Comparison of ENCODE assay signal across 19 cellular contexts in the genomic region with DNA sequence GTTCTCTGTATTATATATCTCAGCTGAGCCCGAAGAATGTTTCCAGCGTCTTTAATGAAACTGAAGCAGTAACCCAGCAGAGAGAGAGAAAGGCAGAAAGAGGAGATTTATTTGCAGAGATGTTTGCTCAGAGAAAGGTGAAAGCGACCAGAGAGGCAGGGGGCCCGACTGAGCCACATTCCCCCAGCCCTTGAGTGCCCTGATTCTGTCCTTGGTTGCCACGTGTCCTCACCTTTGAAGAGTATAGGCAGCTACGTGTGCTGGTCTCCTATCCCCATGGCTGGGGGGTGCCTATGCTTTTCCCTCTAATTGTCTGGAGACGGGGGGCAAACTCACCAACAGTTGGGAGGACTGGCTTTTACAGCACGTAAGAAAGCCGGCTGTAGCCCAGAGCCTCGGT.
A peak's percentile ranks its signal among the peaks of the same experiment; 100 is the strongest.
DNase-seq lines count a peak whose midpoint lies in the region; ATAC-seq and TF ChIP-seq lines count a peak whose summit lies in the region.
"Had no signal": no experiment of that assay in that cellular context is flagged by ENCODE, and none has a peak within 500 bp of the region (broad histone marks: within the 10 kb centered on the region; RNA-seq: fewer than 3 reads in every experiment).

No MANE protein-coding gene starts in this region.

- in situ Hi-C loops in transverse colon (cut with MboI; ENCODE audit: low pct_ligation_motif_present in 1 of 4, low pct_unique_long_range_greater_than_20kb in 1 of 4, low sequenced_read_pairs in 3 of 4) = no loop called here

- H2AFZ ChIP-seq in hepatocyte (no peak overlapping the region), neural progenitor cell (replicated peaks) (peak overlapping the region; percentile 17)

- H3K36me3 Mint-ChIP-seq in WTC11 (peaks cover 13% of the 10 kb centered on the region), neural progenitor cell (peaks cover 2% of the 10 kb centered on the region)
- H3K36me3 Mint-ChIP-seq: IgD-negative memory B cell had no signal

- H4K20me1 ChIP-seq in hepatocyte (ENCODE audit: insufficient read depth, poor library complexity, severe bottlenecking) (no peaks in the 10 kb centered on the region), neural progenitor cell (ENCODE audit: low read depth) (no peaks in the 10 kb centered on the region)

- H3K27me3 Mint-ChIP-seq in WTC11 (ENCODE audit: low read depth) (no peaks in the 10 kb centered on the region; the same call in none of the 2 replicates), neural progenitor cell (ENCODE audit: insufficient read depth, low read depth) (peaks cover 7% of the 10 kb centered on the region)

- H3K36me3 ChIP-seq in hepatocyte (replicated peaks; ENCODE audit: insufficient read depth, low read depth) = no peaks in the 10 kb centered on the region
- H3K36me3 ChIP-seq in neural progenitor cell = no peaks in the 10 kb centered on the region
- H3K36me3 ChIP-seq in transverse colon = no peaks in the 10 kb centered on the region
- no peaks in the 10 kb centered on the region for H3K36me3 ChIP-seq in WERI-Rb-1
- H3K36me3 ChIP-seq: Peyer's patch had no signal

- no peak overlapping the region for H3K27ac ChIP-seq in hepatocyte
- no peak overlapping the region for H3K27ac ChIP-seq in neural progenitor cell
- peak overlapping the region; percentile 55 to 68 (median 63) for H3K27ac ChIP-seq in transverse colon
- no peak overlapping the region for H3K27ac ChIP-seq in WERI-Rb-1
- H3K27ac ChIP-seq: C4-2B had no signal

- no peak overlapping the region for H3K4me3 ChIP-seq in hepatocyte
- no peak overlapping the region for H3K4me3 ChIP-seq in neural progenitor cell
- no peak overlapping the region for H3K4me3 ChIP-seq in transverse colon
- no peak overlapping the region for H3K4me3 ChIP-seq in WERI-Rb-1 (ENCODE audit: low read depth, low read length)
- H3K4me3 ChIP-seq: Peyer's patch had no signal

- H3K9me3 ChIP-seq in hepatocyte (ENCODE audit: low read depth) (peaks cover 6% of the 10 kb centered on the region), neural progenitor cell (ENCODE audit: low read depth) (no peaks in the 10 kb centered on the region), transverse colon (no peaks in the 10 kb centered on the region), WERI-Rb-1 (ENCODE audit: severe bottlenecking) (no peaks in the 10 kb centered on the region)
- H3K9me3 ChIP-seq: Peyer's patch had no signal

- H3K79me2 ChIP-seq in hepatocyte = no peaks in the 10 kb centered on the region
- no peaks in the 10 kb centered on the region for H3K79me2 ChIP-seq in neural progenitor cell (ENCODE audit: low read depth)

- POLR2A ChIA-PET in WTC11 (lab: Charles Lee) = no interaction called here

- H3K4me2 ChIP-seq in hepatocyte (peak overlapping the region; percentile 31), neural progenitor cell (no peak overlapping the region)

- H3K9me3 Mint-ChIP-seq in WTC11 (peaks cover 15% of the 10 kb centered on the region), neural progenitor cell (peaks cover 12% of the 10 kb centered on the region)

- H3K4me1 ChIP-seq in hepatocyte (ENCODE audit: insufficient read depth) (peaks cover 25% of the 10 kb centered on the region), neural progenitor cell (peaks cover 22% of the 10 kb centered on the region), transverse colon (peaks cover 0 to 18% (median 11%) of the 10 kb centered on the region in 4 donors)

- WGBS in hepatocyte (ENCODE audit: low lambda C conversion rate, missing lambda C conversion rate) = 47% methylated on average over 10 of the region's 10 CpGs
- 70 to 78% methylated on average over 4 to 10 of the region's 10 CpGs for WGBS in transverse colon (ENCODE audit: low coverage in 1 of 2), 2 donors

- no peaks in the 10 kb centered on the region for H3K9me2 ChIP-seq in hepatocyte (replicated peaks; ENCODE audit: insufficient read depth)

- CTCF ChIA-PET in WTC11 (lab: Charles Lee) = interaction anchor here (0.9 to 1.3 kb wide), 2 partner anchors 15 to 92 kb away, joined by 3 read pairs; no protein-coding TSS in a partner anchor

- intact Hi-C loops in transverse colon (cut with DNase I; ENCODE audit: low total_unique reads) = no loop called here

- no peak for TF ChIP-seq EP300 in transverse colon (IDR thresholded peaks at IDR 0.05; ENCODE audit: low read depth)

- DNase-seq in WTC11 (ENCODE audit: low spot score) = no peak
- DNase-seq in hepatocyte (ENCODE audit: low spot score) = no peak
- no peak for DNase-seq in neural progenitor cell (ENCODE audit: low spot score)
- no peak for DNase-seq in transverse colon
- no peak for DNase-seq in stimulated activated naive CD4-positive, alpha-beta T cell treated with Interleukin-2 at 50 U/mL for 16 hours (lab: John Stamatoyannopoulos, UW)
- no peak for DNase-seq in NCI-H187 treated with DMSO at 0.1 percent for 48 hours (lab: John Stamatoyannopoulos, UW)
- no peak for DNase-seq in cortex of kidney (lab: John Stamatoyannopoulos, UW)
- no peak for DNase-seq in WERI-Rb-1
- DNase-seq: GOT3, MV-4-11, NCI-H1105 treated with DMSO at 0.1 percent for 48 hours, NCI-H2081 treated with DMSO at 0.1 percent for 48 hours, NCI-H446, NCI-H526 had no signal

- TF ChIP-seq CTCF in WTC11 (IDR thresholded peaks at IDR 0.05) (no peak), hepatocyte (IDR thresholded peaks at IDR 0.05; ENCODE audit: poor library complexity) (no peak), neural progenitor cell (IDR thresholded peaks at IDR 0.05) (no peak), transverse colon (IDR thresholded peaks at IDR 0.05) (no peak), WERI-Rb-1 (IDR thresholded peaks at IDR 0.05; ENCODE audit: low read depth, low read length) (no peak)

- no peak overlapping the region for H3K9ac ChIP-seq in neural progenitor cell

- ATAC-seq in WTC11 = peak; percentile 72
- ATAC-seq: HCT116, Right ventricle myocardium inferior had no signal

- peaks cover 40% of the 10 kb centered on the region for H3K4me1 Mint-ChIP-seq in WTC11
- H3K4me1 Mint-ChIP-seq in neural progenitor cell = peaks cover 52% of the 10 kb centered on the region
- H3K4me1 Mint-ChIP-seq: IgD-negative memory B cell had no signal

- TF ChIP-seq POLR2A in transverse colon (IDR thresholded peaks at IDR 0.05) = no peak

- no peak overlapping the region for H3K27ac Mint-ChIP-seq in WTC11
- H3K27ac Mint-ChIP-seq in neural progenitor cell = peak overlapping the region; percentile 53
- H3K27ac Mint-ChIP-seq: IgD-negative memory B cell had no signal

- H3K4me3 Mint-ChIP-seq in WTC11 = no peak overlapping the region
- no peak overlapping the region for H3K4me3 Mint-ChIP-seq in neural progenitor cell
- H3K4me3 Mint-ChIP-seq: IgD-negative memory B cell had no signal

- H3K27me3 ChIP-seq in hepatocyte (no peaks in the 10 kb centered on the region), neural progenitor cell (no peaks in the 10 kb centered on the region), transverse colon (no peaks in the 10 kb centered on the region), WERI-Rb-1 (ENCODE audit: insufficient read depth, low read depth, severe bottlenecking) (no peaks in the 10 kb centered on the region)
- H3K27me3 ChIP-seq: Peyer's patch had no signal

- H3F3A ChIP-seq in neural progenitor cell (ENCODE audit: low read depth) = peaks cover 5% of the 10 kb centered on the region

TF ChIP-seq in WTC11, 78 proteins besides CTCF, POLR2A, EP300 and RAD21:
- TF ChIP-seq NFATC4 (CRISPR knock-in tag; IDR thresholded peaks at IDR 0.05) (no peak), NFE2L1 (CRISPR knock-in tag; IDR thresholded peaks at IDR 0.05) (no peak), MXD4 (CRISPR knock-in tag; IDR thresholded peaks at IDR 0.05; ENCODE audit: borderline replicate concordance) (no peak), HMGA2 (CRISPR knock-in tag; IDR thresholded peaks at IDR 0.05) (no peak), ETV6 (CRISPR knock-in tag; IDR thresholded peaks at IDR 0.05) (no peak), JAZF1 (CRISPR knock-in tag; IDR thresholded peaks at IDR 0.05) (no peak), ZBTB43 (CRISPR knock-in tag; IDR thresholded peaks at IDR 0.05) (no peak), NFYB (CRISPR knock-in tag; conservative IDR thresholded peaks at IDR 0.05; ENCODE audit: low read depth) (no peak)
- TF ChIP-seq, protein P1, sequence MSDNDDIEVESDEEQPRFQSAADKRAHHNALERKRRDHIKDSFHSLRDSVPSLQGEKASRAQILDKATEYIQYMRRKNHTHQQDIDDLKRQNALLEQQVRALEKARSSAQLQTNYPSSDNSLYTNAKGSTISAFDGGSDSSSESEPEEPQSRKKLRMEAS (CRISPR knock-in tag; IDR thresholded peaks at IDR 0.05) = no peak

Comparison
In these comparisons a context has a peak if more than half of its experiments do, and no peak if none do; other contexts are left out.
1. H3K27ac ChIP-seq: peak in transverse colon (4 of 4); none in hepatocyte (single experiment), neural progenitor cell (single experiment) and WERI-Rb-1 (single experiment).